Comparison of ENCODE assay signal across 8 cellular contexts in genomic region chr12:121804417-121805111, GRCh38. TPM values are rescaled to one million over a fixed set of nuclear protein-coding genes. Genes with fewer than 3 reads are reported as not detected.
A peak's percentile ranks its signal among the peaks of the same experiment; 100 is the strongest.
DNase-seq lines count a peak whose midpoint lies in the region; ATAC-seq and TF ChIP-seq lines count a peak whose summit lies in the region.

No MANE protein-coding gene starts in this region.

- TF ChIP-seq CTCF in GM20000 (IDR thresholded peaks at IDR 0.05; ENCODE audit: extremely low read depth, missing control alignments) (no peak), mammary epithelial cell (conservative IDR thresholded peaks at IDR 0.05 in 1 of 2, IDR thresholded peaks at IDR 0.05 in 1 of 2; ENCODE audit: extremely low read depth in 1 of 2, insufficient read depth in 1 of 2, low read depth in 1 of 2, low read length in 2 of 2) (no peak), left lung (IDR thresholded peaks at IDR 0.05) (no peak)

- dilution Hi-C loops in mammary epithelial cell (cut with HindIII; ENCODE audit: low sequenced_read_pairs) = no loop called here

- ATAC-seq in left lung (no peak), GM19395 (IDR thresholded peaks at IDR 0.05; ENCODE audit: unreplicated experiment) (no peak), HG02623 (IDR thresholded peaks at IDR 0.05; ENCODE audit: unreplicated experiment) (no peak)
- ATAC-seq in stimulated activated naive B cell treated with anti-CD40 and anti-IgM and Interleukin-4, amounts not matched to agents 10 μg/mL and 1 μg/mL and 100 μg/mL, for 72 hours (replicated peaks) = peak; percentile 3 to 4

- H3K4me1 ChIP-seq in ACC112 (ENCODE audit: control insufficient read depth, insufficient read depth, low read length, unreplicated experiment) = peaks cover 5% of the 10 kb centered on the region
- H3K4me1 ChIP-seq in mammary epithelial cell (ENCODE audit: insufficient read depth, low read length) = peaks cover 39% of the 10 kb centered on the region
- peaks cover 14 to 41% of the 10 kb centered on the region in 2 donors for H3K4me1 ChIP-seq in left lung

- WGBS in mammary epithelial cell (ENCODE audit: low coverage, missing lambda C conversion rate) = 0% methylated on average over 1 of the region's 63 CpGs

- CTCF ChIA-PET in mammary epithelial cell (lab: Charles Lee; ENCODE audit: low non-redundant PET) = no interaction called here

- in situ Hi-C loops in mammary epithelial cell (cut with MboI; ENCODE audit: low sequenced_read_pairs in 2 of 2) = no loop called here

- no TSS peak for BruUV-seq in mammary epithelial cell (replicated peaks; lab: Mats Ljungman, UMichigan)

- no peaks in the 10 kb centered on the region for H3K27me3 Mint-ChIP-seq in T-helper 1 cell treated with Interleukin-12 subunit alpha and Interleukin-12 subunit beta and Interleukin-4 antibody, amounts not matched to agents 30 μg/mL and 1 μg/mL, for 36 hours (ENCODE audit: low read depth)
- H3K27me3 Mint-ChIP-seq in stimulated activated naive B cell treated with anti-CD40 and anti-IgM and Interleukin-4, amounts not matched to agents 10 μg/mL and 1 μg/mL and 100 μg/mL, for 72 hours = no peaks in the 10 kb centered on the region

- H2AFZ ChIP-seq in ACC112 (ENCODE audit: low read length, unreplicated experiment) = peak overlapping the region; percentile 57
- H2AFZ ChIP-seq in mammary epithelial cell (ENCODE audit: low read depth, low read length) = peak overlapping the region; percentile 18

- peak overlapping the region; percentile 96 for H3K27ac Mint-ChIP-seq in T-helper 1 cell treated with Interleukin-12 subunit alpha and Interleukin-12 subunit beta and Interleukin-4 antibody, amounts not matched to agents 30 μg/mL and 1 μg/mL, for 36 hours
- peak overlapping the region; percentile 98 for H3K27ac Mint-ChIP-seq in stimulated activated naive B cell treated with anti-CD40 and anti-IgM and Interleukin-4, amounts not matched to agents 10 μg/mL and 1 μg/mL and 100 μg/mL, for 72 hours

- no peaks in the 10 kb centered on the region for H3K9me3 ChIP-seq in mammary epithelial cell (replicated peaks; ENCODE audit: insufficient read depth, low read length)
- no peaks in the 10 kb centered on the region for H3K9me3 ChIP-seq in left lung

- H3K27me3 ChIP-seq in ACC112 (ENCODE audit: insufficient read depth, low read length) (no peaks in the 10 kb centered on the region), mammary epithelial cell (ENCODE audit: insufficient read depth, low read length) (no peaks in the 10 kb centered on the region), left lung (no peaks in the 10 kb centered on the region)

- H3K4me3 Mint-ChIP-seq in T-helper 1 cell treated with Interleukin-12 subunit alpha and Interleukin-12 subunit beta and Interleukin-4 antibody, amounts not matched to agents 30 μg/mL and 1 μg/mL, for 36 hours = peak overlapping the region; percentile 90
- H3K4me3 Mint-ChIP-seq in stimulated activated naive B cell treated with anti-CD40 and anti-IgM and Interleukin-4, amounts not matched to agents 10 μg/mL and 1 μg/mL and 100 μg/mL, for 72 hours = peak overlapping the region; percentile 97 to 99

- H3K27ac ChIP-seq in ACC112 (ENCODE audit: low read depth, low read length) (peak overlapping the region; percentile 55), mammary epithelial cell (ENCODE audit: insufficient read depth, low read depth, low read length) (peak overlapping the region; percentile 41), left lung (peak overlapping the region; percentile 100)

- H3K36me3 ChIP-seq in ACC112 (ENCODE audit: insufficient read depth, low read length) = no peaks in the 10 kb centered on the region
- peaks cover 4% of the 10 kb centered on the region for H3K36me3 ChIP-seq in mammary epithelial cell (ENCODE audit: insufficient read depth, low read length)
- peaks cover 0 to 19% of the 10 kb centered on the region in 2 donors for H3K36me3 ChIP-seq in left lung

- intact Hi-C loops in mammary epithelial cell (cut with micrococcal nuclease) = loop anchor here (5.0 kb wide), 1 partner anchor 223 kb away; no protein-coding TSS in a partner anchor
- intact Hi-C loops in left lung (cut with DNase I) = no loop called here

- peaks cover 24% of the 10 kb centered on the region for H3K4me1 Mint-ChIP-seq in T-helper 1 cell treated with Interleukin-12 subunit alpha and Interleukin-12 subunit beta and Interleukin-4 antibody, amounts not matched to agents 30 μg/mL and 1 μg/mL, for 36 hours (ENCODE audit: low read depth)
- peaks cover 26 to 57% of the 10 kb centered on the region in 2 donors for H3K4me1 Mint-ChIP-seq in stimulated activated naive B cell treated with anti-CD40 and anti-IgM and Interleukin-4, amounts not matched to agents 10 μg/mL and 1 μg/mL and 100 μg/mL, for 72 hours

- H3K79me2 ChIP-seq in ACC112 (ENCODE audit: control insufficient read depth, insufficient read depth, low read length, unreplicated experiment) = peaks cover 67% of the 10 kb centered on the region
- peaks cover 59% of the 10 kb centered on the region for H3K79me2 ChIP-seq in mammary epithelial cell (ENCODE audit: insufficient read depth, low read length)

- DNase-seq in GM20000 (ENCODE audit: low spot score) = peak; percentile 69
- peak; percentile 29 for DNase-seq in mammary epithelial cell
- DNase-seq in left lung = peak; percentile 40 to 88
- peak; percentile 45 for DNase-seq in stimulated activated naive B cell treated with anti-CD40 and anti-IgM and Interleukin-4, amounts not matched to agents 10 μg/mL and 1 μg/mL and 100 μg/mL, for 72 hours

- H4K20me1 ChIP-seq in mammary epithelial cell (ENCODE audit: insufficient read depth, low read length) = no peaks in the 10 kb centered on the region

- peaks cover 37% of the 10 kb centered on the region for H3K36me3 Mint-ChIP-seq in T-helper 1 cell treated with Interleukin-12 subunit alpha and Interleukin-12 subunit beta and Interleukin-4 antibody, amounts not matched to agents 30 μg/mL and 1 μg/mL, for 36 hours (ENCODE audit: low read depth)
- H3K36me3 Mint-ChIP-seq in stimulated activated naive B cell treated with anti-CD40 and anti-IgM and Interleukin-4, amounts not matched to agents 10 μg/mL and 1 μg/mL and 100 μg/mL, for 72 hours = peaks cover 34 to 43% of the 10 kb centered on the region in 2 donors

- H3K9ac ChIP-seq in mammary epithelial cell (ENCODE audit: insufficient read depth, low read length) = peak overlapping the region; percentile 82

- H3K4me3 ChIP-seq in ACC112 (ENCODE audit: low read depth, low read length) = peak overlapping the region; percentile 97
- peak overlapping the region; percentile 67 to 83 (median 68) for H3K4me3 ChIP-seq in mammary epithelial cell (replicated peaks in 1 of 3; ENCODE audit: insufficient read depth in 1 of 3, low read depth in 2 of 3, low read length in 3 of 3)
- peak overlapping the region; percentile 69 to 86 for H3K4me3 ChIP-seq in left lung

- H3K4me2 ChIP-seq in mammary epithelial cell (ENCODE audit: insufficient read depth, low read depth, low read length) = peak overlapping the region; percentile 96

- no peaks in the 10 kb centered on the region for H3K9me3 Mint-ChIP-seq in T-helper 1 cell treated with Interleukin-12 subunit alpha and Interleukin-12 subunit beta and Interleukin-4 antibody, amounts not matched to agents 30 μg/mL and 1 μg/mL, for 36 hours
- H3K9me3 Mint-ChIP-seq in stimulated activated naive B cell treated with anti-CD40 and anti-IgM and Interleukin-4, amounts not matched to agents 10 μg/mL and 1 μg/mL and 100 μg/mL, for 72 hours = no peaks in the 10 kb centered on the region

RNA-seq across cellular contexts. Expression of gene SETD1B, which starts 0.8 kb away (rescaled TPM):
- total RNA-seq in mammary epithelial cell (10 to 100 TPM in 1 of 2 donors, 1 to 10 TPM in 1; 4.3 to 16.0 TPM), left lung (10 to 100 TPM; 18.9 to 23.4 TPM)
- polyA plus RNA-seq in mammary epithelial cell = 0.94 TPM
- polyA minus RNA-seq in mammary epithelial cell = 5.4 TPM

RNA-seq across cellular contexts. Expression of gene RHOF, which starts 11.1 kb away (rescaled TPM):
- total RNA-seq in mammary epithelial cell (1 to 10 TPM; 4.4 to 6.2 TPM), left lung (10 to 100 TPM; 37.6 to 48.3 TPM)
- 1.4 TPM for polyA plus RNA-seq in mammary epithelial cell
- 0.26 TPM for polyA minus RNA-seq in mammary epithelial cell

RNA-seq across cellular contexts. Expression of gene HPD, which starts 54.1 kb away (rescaled TPM):
- total RNA-seq in mammary epithelial cell (under 1 TPM in 1 of 2 donors, not detected in 1; 0.17 TPM), left lung (1 to 10 TPM in 1 of 2 donors, under 1 TPM in 1; 0.85 to 2.1 TPM)
- polyA plus RNA-seq in mammary epithelial cell = 0.03 TPM
- polyA minus RNA-seq in mammary epithelial cell = not detected

Comparison
In these comparisons a context has a peak if more than half of its experiments do, and no peak if none do; other contexts are left out.
1. H3K27ac ChIP-seq: peak in every context shown above with its lines; median percentile 100 in left lung; 55 in ACC112; 41 in mammary epithelial cell.
2. ATAC-seq: peak in stimulated activated naive B cell treated with anti-CD40 and anti-IgM and Interleukin-4, amounts not matched to agents 10 μg/mL and 1 μg/mL and 100 μg/mL, for 72 hours (2 of 2); none in left lung (single experiment), GM19395 (single experiment) and HG02623 (single experiment).
3. RNA of gene RHOF, which starts 11.1 kb away (total RNA-seq): 37.6 to 48.3 TPM in left lung; 4.4 to 6.2 TPM in mammary epithelial cell; every median in the first group is over 4 times any median in the second.
4. Peak in every context shown above with its lines, with median percentiles within 50 percentile points of each other: H3K4me3 ChIP-seq and DNase-seq.